In the genomic region with DNA sequence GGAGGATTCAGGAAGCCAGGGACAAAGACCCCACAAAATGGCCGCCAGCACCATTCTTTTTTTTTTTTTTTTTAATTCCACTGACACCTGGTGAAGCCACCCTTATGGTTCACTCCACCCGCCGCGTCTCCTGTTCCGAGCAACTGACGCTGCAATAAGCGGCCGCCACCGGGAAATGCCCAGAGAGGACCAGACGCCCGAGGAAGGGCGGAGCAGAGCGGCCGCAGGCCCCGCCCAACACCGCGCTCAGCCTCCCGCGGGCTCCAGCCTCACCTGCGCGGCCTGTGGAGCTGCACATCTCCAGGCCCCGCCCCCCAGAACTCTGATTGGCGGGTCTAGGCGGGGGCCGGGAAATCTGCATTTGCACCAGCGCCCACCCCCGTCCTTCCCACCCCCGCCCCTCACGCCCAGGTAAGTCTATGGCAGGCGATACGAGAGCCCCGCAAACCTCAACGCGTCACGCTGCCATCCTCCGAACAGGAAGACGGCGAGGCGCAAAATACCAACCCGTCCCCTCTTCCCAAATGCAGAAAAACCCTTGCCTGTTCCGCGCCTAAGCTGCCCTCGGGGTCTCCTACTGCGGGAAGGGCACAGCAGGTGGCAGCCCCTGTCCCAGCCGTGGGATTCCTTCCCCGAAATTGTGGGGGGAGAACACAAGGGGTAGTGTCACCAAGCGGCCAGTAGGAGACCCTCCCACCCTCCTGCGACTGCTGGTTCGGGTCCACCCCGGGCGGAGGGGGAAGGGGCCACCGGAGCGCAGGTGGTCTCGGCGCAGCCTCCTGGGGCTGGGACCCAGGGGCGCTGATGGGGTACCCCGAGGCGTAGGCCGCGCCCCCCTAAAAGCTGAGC, we compare ENCODE assay signal across 8 cellular contexts. TPM values are rescaled to one million over a fixed set of nuclear protein-coding genes. Genes with fewer than 3 reads are reported as not detected.
DNase-seq lines count a peak whose midpoint lies in the region; ATAC-seq and TF ChIP-seq lines count a peak whose summit lies in the region.

No MANE protein-coding gene starts in this region.

- no peaks in the 10 kb centered on the region for H3K9me3 Mint-ChIP-seq in T-helper 2 cell treated with Interferon-gamma antibody and Interleukin-4, amounts not matched to agents 5 μg/mL and 100 μg/mL, for 36 hours
- no peaks in the 10 kb centered on the region for H3K9me3 Mint-ChIP-seq in chondrocyte (ENCODE audit: low read depth)

- peak overlapping the region; percentile 66 for H3K4me3 Mint-ChIP-seq in T-helper 2 cell treated with Interferon-gamma antibody and Interleukin-4, amounts not matched to agents 5 μg/mL and 100 μg/mL, for 36 hours
- peak overlapping the region; percentile 82 for H3K4me3 Mint-ChIP-seq in chondrocyte (ENCODE audit: unreplicated experiment)

- peaks cover 40% of the 10 kb centered on the region for H3K27me3 Mint-ChIP-seq in T-helper 2 cell treated with Interferon-gamma antibody and Interleukin-4, amounts not matched to agents 5 μg/mL and 100 μg/mL, for 36 hours (ENCODE audit: low read depth)
- no peaks in the 10 kb centered on the region for H3K27me3 Mint-ChIP-seq in chondrocyte (ENCODE audit: low read depth)

- no peak for TF ChIP-seq POLR2A in spleen (IDR thresholded peaks at IDR 0.05)

- H3K4me1 ChIP-seq in ES-I3 (ENCODE audit: insufficient read depth, low read length) (no peaks in the 10 kb centered on the region), spleen (peaks cover 0 to 38% (median 16%) of the 10 kb centered on the region in 6 donors)

- no peaks in the 10 kb centered on the region for H3K36me3 Mint-ChIP-seq in T-helper 2 cell treated with Interferon-gamma antibody and Interleukin-4, amounts not matched to agents 5 μg/mL and 100 μg/mL, for 36 hours (ENCODE audit: low read depth)
- H3K36me3 Mint-ChIP-seq in chondrocyte (ENCODE audit: low read depth), result no peaks in the 10 kb centered on the region

- H3K4me1 Mint-ChIP-seq in T-helper 2 cell treated with Interferon-gamma antibody and Interleukin-4, amounts not matched to agents 5 μg/mL and 100 μg/mL, for 36 hours (ENCODE audit: low read depth), result peaks cover 7% of the 10 kb centered on the region
- peaks cover 12% of the 10 kb centered on the region for H3K4me1 Mint-ChIP-seq in chondrocyte (ENCODE audit: low read depth)

- no peaks in the 10 kb centered on the region for H3K9me3 ChIP-seq in ES-I3 (ENCODE audit: control insufficient read depth, insufficient read depth, low read length)
- no peaks in the 10 kb centered on the region for H3K9me3 ChIP-seq in spleen

- DNase-seq in NCI-H1105 treated with DMSO at 0.1 percent for 48 hours (lab: John Stamatoyannopoulos, UW) (peak; percentile 96), chondrocyte (ENCODE audit: low spot score) (peak; percentile 59), kidney glomerular epithelial cell (lab: John Stamatoyannopoulos, UW) (peak; percentile 72), spleen (peak; percentile 92)
- DNase-seq in T-helper 2 cell treated with Interferon-gamma antibody and Interleukin-4, amounts not matched to agents 5 μg/mL and 100 μg/mL, for 36 hours (ENCODE audit: low spot score), result peak; percentile 72

- intact Hi-C loops in spleen (cut with DNase I; ENCODE audit: low total_unique reads), result no loop called here

- no peak overlapping the region for H3K27ac Mint-ChIP-seq in T-helper 2 cell treated with Interferon-gamma antibody and Interleukin-4, amounts not matched to agents 5 μg/mL and 100 μg/mL, for 36 hours
- H3K27ac Mint-ChIP-seq in chondrocyte (ENCODE audit: unreplicated experiment), result peak overlapping the region; percentile 66

- peak overlapping the region; percentile 35 to 75 (median 57) for H3K4me3 ChIP-seq in spleen

- H3K27me3 ChIP-seq in spleen (replicated peaks in 1 of 7), result peaks cover 0 to 64% (median 12%) of the 10 kb centered on the region in 7 donors

- TF ChIP-seq CTCF in chondrocyte (IDR thresholded peaks at IDR 0.05), result peak; percentile 73
- peak in 2 of 11 experiments; percentile 10 to 17 for TF ChIP-seq CTCF in spleen (IDR thresholded peaks at IDR 0.05 in 8 of 11, conservative IDR thresholded peaks at IDR 0.05 in 3 of 11)

- H3K9ac ChIP-seq in ES-I3 (ENCODE audit: low read depth, low read length), result peak overlapping the region; percentile 65

- H3K36me3 ChIP-seq in ES-I3 (ENCODE audit: insufficient read depth, low read length) (no peaks in the 10 kb centered on the region), spleen (no peaks in the 10 kb centered on the region)

- WGBS in spleen, 5 donors, result 0 to 2% (median 1%) methylated on average over 21 to 60 of the region's 60 CpGs

- ATAC-seq in HG02938 (IDR thresholded peaks at IDR 0.05; ENCODE audit: unreplicated experiment) (no peak), GM18517 (IDR thresholded peaks at IDR 0.05; ENCODE audit: unreplicated experiment) (no peak)

- H3K27ac ChIP-seq in spleen, result peak overlapping the region in 5 of 8 donors; percentile 22 to 80 (median 66)

RNA-seq across cellular contexts. Expression of a gene that starts 0.9 kb away (rescaled TPM):
- total RNA-seq in chondrocyte (43.1 to 49.6 TPM (median 43.4 TPM) in 3 replicates), spleen (10 to 100 TPM in 2 of 7 donors, 1 to 10 TPM in 5; 5.7 to 11.5 (median 9.0) TPM)
- polyA plus RNA-seq in spleen, result 1 to 10 TPM in 1 of 3 donors, under 1 TPM in 2; 0.37 to 1.2 (median 0.76) TPM

RNA-seq across cellular contexts. Expression of a gene that starts 35.1 kb away (rescaled TPM):
- total RNA-seq in chondrocyte, result 0.17 to 0.68 TPM (median 0.26 TPM) in 3 replicates
- total RNA-seq in spleen, result 1 to 10 TPM in 2 of 7 donors, under 1 TPM in 5; 0.20 to 2.3 (median 0.47) TPM
- under 1 TPM; 0.06 to 0.38 (median 0.37) TPM for polyA plus RNA-seq in spleen
